Comparison of ENCODE assay signal across 8 cellular contexts in the genomic region with DNA sequence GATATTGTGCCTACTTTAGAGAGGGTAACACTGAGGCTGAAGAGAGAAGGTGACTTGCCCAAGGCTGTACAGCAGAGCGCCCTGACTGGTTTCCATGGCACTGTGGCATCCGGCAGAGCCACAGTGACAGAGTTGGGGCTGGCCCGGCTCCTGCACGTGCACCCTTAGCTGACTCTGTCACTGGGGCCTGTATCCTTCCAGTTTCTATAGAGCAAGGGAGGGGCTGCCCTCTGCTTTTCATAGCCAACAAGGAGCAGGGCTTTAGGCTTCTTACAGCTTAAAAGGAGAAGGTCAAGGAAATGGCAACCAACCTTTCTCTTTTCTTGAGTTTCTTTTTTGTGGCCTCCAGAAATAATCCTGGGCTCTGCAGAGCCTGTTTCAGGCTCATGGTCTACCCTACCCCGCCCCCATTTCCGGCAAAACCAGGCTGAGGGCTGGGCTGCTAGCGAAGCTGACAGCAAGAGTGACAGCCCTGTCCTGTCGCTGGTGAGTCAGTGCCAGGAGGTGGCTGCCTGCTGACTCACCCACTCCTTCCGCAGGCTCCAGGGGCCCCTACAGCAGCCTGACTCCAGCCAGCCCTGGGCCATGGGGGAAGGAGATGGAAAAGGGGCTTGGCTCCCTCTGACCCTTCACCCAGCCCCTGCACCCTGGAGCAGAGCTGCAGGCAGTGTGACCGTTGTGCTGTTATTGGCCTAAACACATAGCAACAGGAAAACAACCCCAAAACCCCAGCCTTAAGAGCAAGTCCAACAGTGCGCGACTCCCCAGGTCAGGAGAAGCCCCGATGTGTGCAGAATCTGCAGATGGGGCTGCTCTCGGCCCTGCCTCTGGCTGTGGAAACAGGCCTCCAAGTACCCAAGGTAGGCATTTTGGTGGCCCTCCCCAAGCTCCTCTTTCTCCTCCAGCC. TPM values are rescaled to one million over a fixed set of nuclear protein-coding genes. Genes with fewer than 3 reads are reported as not detected.
DNase-seq lines count a peak whose midpoint lies in the region; ATAC-seq and TF ChIP-seq lines count a peak whose summit lies in the region.

No MANE protein-coding gene starts in this region.

- H3K27ac Mint-ChIP-seq in T-cell, result peak overlapping the region; percentile 99

- ATAC-seq in GM21423 (IDR thresholded peaks at IDR 0.05; ENCODE audit: unreplicated experiment) (peak; percentile 85), T-cell (replicated peaks in 1 of 4) (peak; percentile 89 to 92 (median 90))

- H3K9me3 ChIP-seq in adrenal gland (replicated peaks in 1 of 3) (no peaks in the 10 kb centered on the region), skeletal muscle tissue (ENCODE audit: control insufficient read depth in 3 of 3, low read length in 3 of 3) (no peaks in the 10 kb centered on the region)

- WGBS in adrenal gland, 4 donors, result 13 to 34% (median 25%) methylated on average over 6 to 14 of the region's 14 CpGs

- H3K27me3 Mint-ChIP-seq in T-cell, result no peaks in the 10 kb centered on the region

- no peak for TF ChIP-seq CTCF in adrenal gland (IDR thresholded peaks at IDR 0.05)

- intact Hi-C loops in adrenal gland (cut with DNase I), result no loop called here

- CTCF ChIA-PET in T-cell (lab: Charles Lee), result interaction anchor here in 1 of 2 donors (0.9 to 2.9 kb wide), 7 partner anchors 24 to 536 kb away, joined by 3 to 19 read pairs (median 5); a partner anchor contains a TSS

- H3K4me1 Mint-ChIP-seq in T-cell, result peaks cover 65 to 95% (median 91%) of the 10 kb centered on the region in 3 donors

- H3K36me3 Mint-ChIP-seq in T-cell, result no peaks in the 10 kb centered on the region

- H3K9ac ChIP-seq in skeletal muscle tissue (ENCODE audit: low read depth in 1 of 3, low read length in 3 of 3), result peak overlapping the region; percentile 61 to 73 (median 64)

- peak in 1 of 2 donors; percentile 44 for TF ChIP-seq POLR2A in adrenal gland (IDR thresholded peaks at IDR 0.05)

- peak overlapping the region; percentile 67 to 77 (median 76) for H3K4me3 Mint-ChIP-seq in T-cell

- DNase-seq in DMS79 (lab: John Stamatoyannopoulos, UW) (peak; percentile 31), HT-29 (ENCODE audit: low spot score) (peak; percentile 82), T-cell (peak; percentile 75 to 96 (median 92)), adrenal gland (peak; percentile 89 to 98 (median 96)), hepatic stellate cell (ENCODE audit: low spot score) (peak; percentile 99), NCI-H187 (lab: John Stamatoyannopoulos, UW) (no peak)

- H3K27me3 ChIP-seq in adrenal gland (no peaks in the 10 kb centered on the region), skeletal muscle tissue (ENCODE audit: control insufficient read depth in 3 of 3, insufficient read depth in 3 of 3, low read length in 3 of 3) (no peaks in the 10 kb centered on the region)

- no peaks in the 10 kb centered on the region for H3K36me3 ChIP-seq in adrenal gland (replicated peaks in 1 of 2)
- no peaks in the 10 kb centered on the region for H3K36me3 ChIP-seq in skeletal muscle tissue (ENCODE audit: control insufficient read depth in 3 of 3, insufficient read depth in 3 of 3, low read length in 3 of 3)

- POLR2A ChIA-PET in T-cell (lab: Charles Lee), result interaction anchor here (1.0 to 1.6 kb wide), 5 partner anchors 27 to 288 kb away, joined by 3 to 16 read pairs (median 5); a partner anchor contains a TSS

- H3K4me1 ChIP-seq in adrenal gland (replicated peaks in 1 of 2) (peaks cover 62 to 84% of the 10 kb centered on the region in 2 donors), skeletal muscle tissue (ENCODE audit: control insufficient read depth in 3 of 3, insufficient read depth in 3 of 3, low read length in 3 of 3) (peaks cover 79 to 91% (median 91%) of the 10 kb centered on the region in 3 donors)

- no peak overlapping the region for H3K4me3 ChIP-seq in adrenal gland
- H3K4me3 ChIP-seq in skeletal muscle tissue (ENCODE audit: low read length in 3 of 3), result peak overlapping the region in 2 of 3 donors; percentile 30 to 41

- H3K9me3 Mint-ChIP-seq in T-cell, result no peaks in the 10 kb centered on the region

- H3K27ac ChIP-seq in adrenal gland (peak overlapping the region; percentile 62 to 94 (median 83)), skeletal muscle tissue (ENCODE audit: low read depth, low read length) (peak overlapping the region; percentile 91)

RNA-seq across cellular contexts. Expression of a gene that starts 29.8 kb away (rescaled TPM):
- 51.5 and 55.3 TPM in 2 replicates for total RNA-seq in HT-29 (2014; rRNA removed; shearing (Covaris generic))
- total RNA-seq in T-cell (10 to 100 TPM; 49.3 to 72.5 (median 63.6) TPM), adrenal gland (100 to 1,000 TPM in 3 of 8 donors, 10 to 100 TPM in 5; 71.8 to 197 (median 90.6) TPM), skeletal muscle tissue (5.7 TPM)
- polyA plus RNA-seq in adrenal gland, result 10 to 100 TPM; 10.6 to 80.8 (median 13.0) TPM

Comparison
In these comparisons a context has a peak if more than half of its experiments do, and no peak if none do; other contexts are left out.
1. DNase-seq: peak in DMS79 (single experiment), HT-29 (single experiment), T-cell (34 of 34), adrenal gland (7 of 7) and hepatic stellate cell (single experiment); none in NCI-H187 (0 of 2).
2. H3K4me3 ChIP-seq: peak in skeletal muscle tissue (2 of 3); none in adrenal gland (0 of 4).